In the genomic region with DNA sequence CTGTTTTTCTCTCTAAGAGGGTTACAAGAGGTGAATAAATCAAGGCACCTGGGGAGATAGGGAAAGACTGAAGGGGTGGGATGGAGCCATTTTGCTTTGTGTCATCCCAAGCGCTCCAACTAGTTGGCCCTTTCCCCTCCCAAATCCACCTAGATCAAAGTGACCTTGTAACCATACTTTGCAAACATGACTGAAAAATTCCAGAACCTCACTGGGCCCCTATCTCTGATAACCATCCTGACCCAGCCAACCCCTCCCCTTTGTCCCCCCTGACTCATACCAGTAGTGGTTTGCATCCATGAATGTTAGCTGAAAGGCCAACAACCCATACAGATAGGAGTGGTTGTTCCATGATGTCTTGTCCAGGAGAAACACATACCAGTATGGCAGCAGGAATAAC, we compare ENCODE assay signal across 19 cellular contexts.
"Had no signal": no experiment of that assay in that cellular context is flagged by ENCODE, and none has a peak within 500 bp of the region (broad histone marks: within the 10 kb centered on the region; RNA-seq: fewer than 3 reads in every experiment).

No MANE protein-coding gene starts in this region.

- H3K4me3 Mint-ChIP-seq: effector memory CD8-positive, alpha-beta T cell; T-helper 17 cell had no signal

- H3K27me3 ChIP-seq: body of pancreas, esophagus squamous epithelium, neural progenitor cell, tibial nerve, uterus had no signal

- H3K4me1 ChIP-seq: neural progenitor cell had no signal

- H3K4me3 ChIP-seq: body of pancreas, esophagus squamous epithelium, mucosa of descending colon, neural progenitor cell, tibial nerve, uterus had no signal

- H3K27ac ChIP-seq: esophagus squamous epithelium, neural progenitor cell, tibial nerve, uterus, WERI-Rb-1 had no signal

- H3K27me3 Mint-ChIP-seq: activated CD4-positive, alpha-beta memory T cell treated with anti-CD3 and anti-CD28 coated beads for 36 hours; activated naive CD8-positive, alpha-beta T cell treated with anti-CD3 and anti-CD28 coated beads, Interleukin-2, amount 10 ng/mL, durations not matched to agents 7 days and 5 days; effector memory CD8-positive, alpha-beta T cell; naive B cell; progenitor cell of endocrine pancreas; T-helper 17 cell had no signal

- DNase-seq: activated CD4-positive, alpha-beta memory T cell treated with anti-CD3 and anti-CD28 coated beads for 36 hours; activated gamma-delta T cell; activated naive CD8-positive, alpha-beta T cell treated with anti-CD3 and anti-CD28 coated beads, Interleukin-2, amount 10 ng/mL, durations not matched to agents 7 days and 5 days; body of pancreas; caudate nucleus; effector memory CD8-positive, alpha-beta T cell; esophagus squamous epithelium; immature natural killer cell; mesenchymal stem cell; mucosa of descending colon; naive B cell; stimulated activated CD4-positive, alpha-beta T cell treated with anti-CD3 and anti-CD28 coated beads, Interleukin-2, amount 100 ng/mL, for 24 hours; stimulated activated naive CD8-positive, alpha-beta T cell treated with anti-CD3 and anti-CD28 coated beads, Interleukin-15, Interleukin-2, amounts not matched to agents 100 U/mL and 50 U/mL, for 24 hours; T-helper 17 cell; uterus; WERI-Rb-1 had no signal

- H3K9me3 ChIP-seq: body of pancreas, esophagus squamous epithelium, mucosa of descending colon, tibial nerve, uterus had no signal

- H3K9me3 Mint-ChIP-seq: activated CD4-positive, alpha-beta memory T cell treated with anti-CD3 and anti-CD28 coated beads for 36 hours; activated naive CD8-positive, alpha-beta T cell treated with anti-CD3 and anti-CD28 coated beads, Interleukin-2, amount 10 ng/mL, durations not matched to agents 7 days and 5 days; effector memory CD8-positive, alpha-beta T cell; immature natural killer cell; naive B cell; neural progenitor cell had no signal

- ATAC-seq: body of pancreas; effector memory CD8-positive, alpha-beta T cell; mucosa of descending colon; stimulated activated naive CD8-positive, alpha-beta T cell treated with anti-CD3 and anti-CD28 coated beads, Interleukin-15, Interleukin-2, amounts not matched to agents 100 U/mL and 50 U/mL, for 24 hours; T-helper 17 cell had no signal

- H3K27ac Mint-ChIP-seq: activated CD4-positive, alpha-beta memory T cell treated with anti-CD3 and anti-CD28 coated beads for 36 hours; activated naive CD8-positive, alpha-beta T cell treated with anti-CD3 and anti-CD28 coated beads, Interleukin-2, amount 10 ng/mL, durations not matched to agents 7 days and 5 days; neural progenitor cell; progenitor cell of endocrine pancreas; T-helper 17 cell had no signal

- H3K36me3 ChIP-seq: neural progenitor cell, uterus had no signal
